In genomic region chr4:39039108-39039507, GRCh38 we compare ENCODE assay signal across 26 cellular contexts. TPM values are rescaled to one million over a fixed set of nuclear protein-coding genes. Genes with fewer than 3 reads are reported as not detected.
"Had no signal": no experiment of that assay in that cellular context is flagged by ENCODE, and none has a peak within 500 bp of the region (broad histone marks: within the 10 kb centered on the region; RNA-seq: fewer than 3 reads in every experiment).

No MANE protein-coding gene starts in this region.

- H3K27me3 ChIP-seq: ascending aorta, body of pancreas had no signal

- DNase-seq: activated CD4-positive, alpha-beta T cell treated with anti-CD3 and anti-CD28 coated beads for 4 hours; activated CD4-positive, alpha-beta T cell treated with anti-CD3 and anti-CD28 coated beads, Interleukin-2, amount 50 U/mL, for 48 hours; activated CD8-positive, alpha-beta memory T cell treated with anti-CD3 and anti-CD28 coated beads, Interleukin-2, amount 10 ng/mL, durations not matched to agents 7 days and 5 days; activated effector memory CD4-positive, alpha-beta T cell treated with anti-CD3 and anti-CD28 coated beads, Interleukin-2, amount 50 U/mL, for 16 hours; activated naive CD4-positive, alpha-beta T cell treated with Interleukin-2 at 50 U/mL for 16 hours; activated naive CD8-positive, alpha-beta T cell treated with anti-CD3 and anti-CD28 coated beads, Interleukin-2, amount 50 U/mL, for 24 hours; activated T-cell treated with anti-CD3 and anti-CD28 coated beads, Interleukin-2, amount 50 U/mL, for 4 hours; amniotic stem cell; body of pancreas; central memory CD4-positive, alpha-beta T cell; cortex of kidney; NCI-H1092; NCI-H1417; NCI-H1930; NCI-H2171; NCI-H2227 treated with DMSO at 0.1 percent for 48 hours; NCI-H446 treated with DMSO at 0.1 percent for 48 hours; NCI-H524 treated with DMSO at 0.1 percent for 48 hours; NCI-H774; SHP77 treated with DMSO at 0.1 percent for 48 hours; T-helper 1 cell had no signal

- H3K27me3 Mint-ChIP-seq: activated CD8-positive, alpha-beta memory T cell treated with anti-CD3 and anti-CD28 coated beads, Interleukin-2, amount 10 ng/mL, durations not matched to agents 7 days and 5 days; activated naive CD8-positive, alpha-beta T cell treated with anti-CD3 and anti-CD28 coated beads, Interleukin-2, amount 50 U/mL, for 24 hours had no signal

- H3K36me3 Mint-ChIP-seq: activated CD8-positive, alpha-beta memory T cell treated with anti-CD3 and anti-CD28 coated beads, Interleukin-2, amount 10 ng/mL, durations not matched to agents 7 days and 5 days; activated naive CD4-positive, alpha-beta T cell treated with anti-CD3 and anti-CD28 coated beads, Interleukin-2, amount 50 U/mL, for 72 hours had no signal

- ATAC-seq: activated CD4-positive, CD25-positive, alpha-beta regulatory T cell treated with anti-CD3 and anti-CD28 coated beads, Interleukin-2, amount 50 U/mL, for 24 hours; activated CD8-positive, alpha-beta memory T cell treated with anti-CD3 and anti-CD28 coated beads, Interleukin-2, amount 10 ng/mL, durations not matched to agents 7 days and 5 days; activated naive CD4-positive, alpha-beta T cell treated with anti-CD3 and anti-CD28 coated beads, Interleukin-2, amount 50 U/mL, for 72 hours; activated naive CD8-positive, alpha-beta T cell treated with anti-CD3 and anti-CD28 coated beads, Interleukin-2, amount 50 U/mL, for 24 hours; activated T-cell treated with anti-CD3 and anti-CD28 coated beads, Interleukin-2, amount 50 U/mL, for 4 hours; body of pancreas had no signal

- H3K4me3 Mint-ChIP-seq: activated CD8-positive, alpha-beta memory T cell treated with anti-CD3 and anti-CD28 coated beads, Interleukin-2, amount 10 ng/mL, durations not matched to agents 7 days and 5 days; activated naive CD8-positive, alpha-beta T cell treated with anti-CD3 and anti-CD28 coated beads, Interleukin-2, amount 50 U/mL, for 24 hours; activated T-cell treated with anti-CD3 and anti-CD28 coated beads, Interleukin-2, amount 50 U/mL, for 4 hours had no signal

- FAIRE-seq: bronchial epithelial cell, RCC 7860 had no signal

- H3K27ac ChIP-seq: ascending aorta had no signal

- H3K4me1 ChIP-seq: ascending aorta had no signal

- H3K4me3 ChIP-seq: ascending aorta, body of pancreas had no signal

- H3K27ac Mint-ChIP-seq: activated CD8-positive, alpha-beta memory T cell treated with anti-CD3 and anti-CD28 coated beads, Interleukin-2, amount 10 ng/mL, durations not matched to agents 7 days and 5 days; activated naive CD4-positive, alpha-beta T cell treated with anti-CD3 and anti-CD28 coated beads, Interleukin-2, amount 50 U/mL, for 72 hours; activated naive CD8-positive, alpha-beta T cell treated with anti-CD3 and anti-CD28 coated beads, Interleukin-2, amount 50 U/mL, for 24 hours had no signal

- H3K9me3 ChIP-seq: ascending aorta, body of pancreas had no signal

- H3K9me3 Mint-ChIP-seq: activated naive CD4-positive, alpha-beta T cell treated with anti-CD3 and anti-CD28 coated beads, Interleukin-2, amount 50 U/mL, for 72 hours; activated naive CD8-positive, alpha-beta T cell treated with anti-CD3 and anti-CD28 coated beads, Interleukin-2, amount 50 U/mL, for 24 hours; activated T-cell treated with anti-CD3 and anti-CD28 coated beads, Interleukin-2, amount 50 U/mL, for 4 hours had no signal

- H3K36me3 ChIP-seq: ascending aorta had no signal

RNA-seq across cellular contexts. Expression of gene TMEM156, which starts 6.9 kb away (rescaled TPM):
- total RNA-seq: ascending aorta had no signal
